ENCODE assay signal across 8 cellular contexts in the genomic region with DNA sequence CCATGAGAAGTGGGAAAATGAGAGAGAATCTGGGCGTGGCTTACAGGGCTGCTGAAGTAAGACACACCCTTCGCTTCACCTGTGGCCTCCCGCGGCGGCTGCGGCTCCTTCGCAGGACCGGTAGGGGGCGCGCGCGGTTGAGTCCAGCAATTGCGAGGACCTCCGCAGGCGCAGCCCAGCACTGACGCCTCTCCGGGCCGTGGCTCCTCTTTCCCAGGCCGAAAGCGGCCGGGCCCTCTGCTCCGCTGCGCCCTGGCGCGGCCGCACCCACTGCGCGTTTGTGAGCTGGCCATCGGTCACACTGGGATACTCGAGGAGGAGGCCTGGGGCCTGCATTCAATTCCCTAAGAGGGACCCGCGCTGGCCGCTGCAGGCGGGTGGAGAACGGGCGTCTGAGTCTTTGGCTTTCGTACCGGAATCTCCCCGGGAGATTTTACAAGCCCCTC. TPM values are rescaled to one million over a fixed set of nuclear protein-coding genes. Genes with fewer than 3 reads are reported as not detected.
DNase-seq lines count a peak whose midpoint lies in the region; ATAC-seq and TF ChIP-seq lines count a peak whose summit lies in the region.

A gene (minus strand): TSS at position 215 of the 446 bp plus-strand sequence. CDS start 13,940 bp downstream, outside the sequence.

- TF ChIP-seq EP300 in upper lobe of left lung (IDR thresholded peaks at IDR 0.05): no peak

- H3K4me3 Mint-ChIP-seq in progenitor cell of endocrine pancreas (ENCODE audit: low read depth): peak within 1 kb of the TSS; percentile 74

- no peak within 1 kb of the TSS for H3K9ac ChIP-seq in Karpas-422 (ENCODE audit: low read length)

- no peaks in the 10 kb centered on the region for H3K4me1 Mint-ChIP-seq in progenitor cell of endocrine pancreas (ENCODE audit: low read depth)

- H3K27me3 ChIP-seq in Karpas-422 (ENCODE audit: low read length) (no peaks in the 10 kb centered on the region), left ventricle myocardium inferior (ENCODE audit: low read depth) (no peaks in the 10 kb centered on the region), upper lobe of left lung (no peaks in the 10 kb centered on the region)

- H2AFZ ChIP-seq in Karpas-422 (ENCODE audit: low read length): no peak within 1 kb of the TSS

- H3K9me2 ChIP-seq in Karpas-422 (replicated peaks; ENCODE audit: insufficient read depth, low read length): no peaks in the 10 kb centered on the region

- peak in 1 of 4 donors; percentile 41 for TF ChIP-seq POLR2A in upper lobe of left lung (IDR thresholded peaks at IDR 0.05)

- no peaks in the 10 kb centered on the region for H3K36me3 ChIP-seq in Karpas-422 (ENCODE audit: insufficient read depth, low read length)
- no peaks in the 10 kb centered on the region for H3K36me3 ChIP-seq in left ventricle myocardium inferior
- no peaks in the 10 kb centered on the region for H3K36me3 ChIP-seq in upper lobe of left lung

- ATAC-seq in GM21737 (IDR thresholded peaks at IDR 0.05; ENCODE audit: unreplicated experiment) (peak; percentile 100), upper lobe of left lung (ENCODE audit: low FRiP score in 2 of 2) (peak; percentile 99)

- H4K20me1 ChIP-seq in Karpas-422 (ENCODE audit: insufficient read depth, low read depth, low read length): no peaks in the 10 kb centered on the region

- peaks cover 11% of the 10 kb centered on the region for H3K4me1 ChIP-seq in Karpas-422 (ENCODE audit: low read length)
- peaks cover 12% of the 10 kb centered on the region for H3K4me1 ChIP-seq in left ventricle myocardium inferior
- H3K4me1 ChIP-seq in upper lobe of left lung: peaks cover 0 to 12% (median 0%) of the 10 kb centered on the region in 4 donors

- 0 to 1% methylated on average over 26 to 33 of the region's 39 CpGs for WGBS in upper lobe of left lung, 2 donors

- H3K9me3 ChIP-seq in Karpas-422 (ENCODE audit: low read length) (peaks cover 5% of the 10 kb centered on the region; the same call in 1 of the 2 replicates), left ventricle myocardium inferior (replicated peaks) (peaks cover 19% of the 10 kb centered on the region), upper lobe of left lung (no peaks in the 10 kb centered on the region)

- H3K27ac Mint-ChIP-seq in progenitor cell of endocrine pancreas: peak within 1 kb of the TSS; percentile 77

- peaks cover 3% of the 10 kb centered on the region for H3K27me3 Mint-ChIP-seq in progenitor cell of endocrine pancreas

- H3K4me3 ChIP-seq in Karpas-422 (ENCODE audit: low read length) (no peak within 1 kb of the TSS), left ventricle myocardium inferior (peak within 1 kb of the TSS; percentile 72), upper lobe of left lung (peak within 1 kb of the TSS; percentile 23 to 53 (median 50))

- H3K27ac ChIP-seq in Karpas-422 (ENCODE audit: low read length) (no peak within 1 kb of the TSS), left ventricle myocardium inferior (replicated peaks) (peak within 1 kb of the TSS; percentile 84), upper lobe of left lung (peak within 1 kb of the TSS; percentile 58 to 86 (median 66))

- peak; percentile 100 for TF ChIP-seq CTCF in left ventricle myocardium inferior (IDR thresholded peaks at IDR 0.05; ENCODE audit: borderline replicate concordance)
- TF ChIP-seq CTCF in progenitor cell of endocrine pancreas (IDR thresholded peaks at IDR 0.05; ENCODE audit: unreplicated experiment): peak; percentile 97
- TF ChIP-seq CTCF in upper lobe of left lung (IDR thresholded peaks at IDR 0.05): peak; percentile 95 to 97 (median 96)

- H3K4me2 ChIP-seq in Karpas-422 (ENCODE audit: low read depth, low read length, poor library complexity, severe bottlenecking): no peak within 1 kb of the TSS

- DNase-seq in DMS79 treated with DMSO at 0.1 percent for 48 hours (lab: John Stamatoyannopoulos, UW) (peak; percentile 91), Karpas-422 (peak; percentile 47), T follicular helper cell (ENCODE audit: low read depth) (peak; percentile 84), amygdala (lab: John Stamatoyannopoulos, UW) (peak in 55 of 56 donors; percentile 39 to 90 (median 73)), left ventricle myocardium inferior (peak; percentile 87), progenitor cell of endocrine pancreas (ENCODE audit: low spot score, unreplicated experiment) (peak; percentile 96), upper lobe of left lung (peak; percentile 95 to 97)

- peaks cover 1% of the 10 kb centered on the region for H3K36me3 Mint-ChIP-seq in progenitor cell of endocrine pancreas (ENCODE audit: insufficient read depth)

- intact Hi-C loops in left ventricle myocardium inferior (cut with micrococcal nuclease): no loop called here

- peaks cover 13% of the 10 kb centered on the region for H3K9me3 Mint-ChIP-seq in progenitor cell of endocrine pancreas (ENCODE audit: low read depth)

- no peaks in the 10 kb centered on the region for H3K79me2 ChIP-seq in Karpas-422 (ENCODE audit: low read length)

RNA-seq across cellular contexts. Expression of the gene that starts here (rescaled TPM):
- total RNA-seq in Karpas-422 (2014; rRNA removed; shearing (Covaris generic); ENCODE audit: low replicate concordance): not detected in 2 replicates
- total RNA-seq in left ventricle myocardium inferior: not detected
- 0.31 and 0.34 TPM in 2 replicates for total RNA-seq in progenitor cell of endocrine pancreas
- total RNA-seq in upper lobe of left lung: under 1 TPM in 1 of 6 donors, not detected in 5; 0.20 TPM

Comparison
In these comparisons a context has a peak if more than half of its experiments do, and no peak if none do; other contexts are left out.
1. Peak in DNase-seq in Karpas-422; RNA of the gene not detected or under 1 TPM.
2. Peak in DNase-seq, H3K4me3 ChIP-seq and H3K27ac ChIP-seq in left ventricle myocardium inferior; RNA of the gene not detected or under 1 TPM.
3. Peak in DNase-seq in progenitor cell of endocrine pancreas; RNA of the gene not detected or under 1 TPM.
4. Peak in DNase-seq, ATAC-seq, H3K4me3 ChIP-seq and H3K27ac ChIP-seq in upper lobe of left lung; RNA of the gene not detected or under 1 TPM.